1 cellular context compared by ENCODE assay signal in the genomic region with DNA sequence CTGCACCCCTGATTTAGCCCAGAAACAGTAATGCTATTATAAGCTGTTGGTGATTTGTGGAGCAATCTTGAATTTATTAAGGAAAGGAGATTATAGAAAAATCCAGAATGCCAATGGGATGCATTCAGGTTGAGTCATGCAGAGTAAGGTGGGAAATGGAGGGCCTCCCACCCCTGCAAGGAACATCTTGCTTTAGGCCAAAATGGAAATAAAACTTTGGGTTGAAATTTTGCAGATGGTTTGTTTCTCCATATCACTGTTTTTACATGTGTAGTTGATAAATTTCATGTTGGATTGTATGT.
TF ChIP-seq lines count a peak whose summit lies in the region.

No MANE protein-coding gene starts in this region.

TF ChIP-seq in IMR-90, 13 proteins besides CTCF, POLR2A, EP300 and RAD21 (continued from another document):
- TF ChIP-seq USF2 (IDR thresholded peaks at IDR 0.05; ENCODE audit: low read depth, low read length): no peak
TF ChIP-seq in IMR-90: peak in this region for 0.
